ENCODE assay signal across 30 cellular contexts in genomic region chr1:182059936-182060335, GRCh38. TPM values are rescaled to one million over a fixed set of nuclear protein-coding genes. Genes with fewer than 3 reads are reported as not detected.
DNase-seq lines count a peak whose midpoint lies in the region; ATAC-seq and TF ChIP-seq lines count a peak whose summit lies in the region.
"Had no signal": no experiment of that assay in that cellular context is flagged by ENCODE, and none has a peak within 500 bp of the region (broad histone marks: within the 10 kb centered on the region; RNA-seq: fewer than 3 reads in every experiment).

No MANE protein-coding gene starts in this region.

- intact Hi-C loops in lower lobe of right lung (cut with DNase I): no loop called here
- intact Hi-C loops in sigmoid colon (cut with DNase I): loop anchor here (10.0 kb wide), 1 partner anchor 585 kb away; no protein-coding TSS in a partner anchor

- no peak for TF ChIP-seq EP300 in sigmoid colon (IDR thresholded peaks at IDR 0.05)

- DNase-seq in NCI-H2227 (lab: John Stamatoyannopoulos, UW; ENCODE audit: unreplicated experiment) (peak; percentile 6), NCI-H2227 treated with DMSO at 0.1 percent for 48 hours (lab: John Stamatoyannopoulos, UW) (no peak), hypothalamus (lab: John Stamatoyannopoulos, UW) (peak in 28 of 51 donors; percentile 9 to 72 (median 33)), nucleus accumbens (lab: John Stamatoyannopoulos, UW) (peak in 38 of 56 donors; percentile 6 to 65 (median 36)), substantia nigra (lab: John Stamatoyannopoulos, UW) (peak in 32 of 49 donors; percentile 2 to 61 (median 27)), lower lobe of right lung (no peak), sigmoid colon (no peak)
- DNase-seq: BE2C; CD8-positive, alpha-beta memory T cell; DMS 273 treated with DMSO at 0.1 percent for 48 hours; DMS79; EL; GDM1; H9; Karpas-422; NCI-H1092 treated with DMSO at 0.1 percent for 48 hours; NCI-H1436; NCI-H187 treated with DMSO at 0.1 percent for 48 hours; NCI-H2171 treated with DMSO at 0.1 percent for 48 hours; NCI-H446; NCI-H524 treated with DMSO at 0.1 percent for 48 hours; PC-9; Right ventricle myocardium superior had no signal

- ATAC-seq in GM19397 (IDR thresholded peaks at IDR 0.05; ENCODE audit: unreplicated experiment) (no peak), lower lobe of right lung (no peak)
- ATAC-seq: GM12878, GM23338, HepG2 had no signal

- peaks cover 29% of the 10 kb centered on the region for H3K27me3 ChIP-seq in lower lobe of right lung (ENCODE audit: low read depth)
- peaks cover 0 to 28% (median 7%) of the 10 kb centered on the region in 3 donors for H3K27me3 ChIP-seq in sigmoid colon
- H3K27me3 ChIP-seq: BE2C had no signal

- no peak for TF ChIP-seq POLR2A in sigmoid colon (IDR thresholded peaks at IDR 0.05)

- H3K4me3 ChIP-seq in lower lobe of right lung (no peak overlapping the region), sigmoid colon (no peak overlapping the region)
- H3K4me3 ChIP-seq: GM12878, GM23338, PC-9 had no signal

- H3K9me3 ChIP-seq in lower lobe of right lung: no peaks in the 10 kb centered on the region
- peaks cover 0 to 1% (median 0%) of the 10 kb centered on the region in 4 donors for H3K9me3 ChIP-seq in sigmoid colon
- H3K9me3 ChIP-seq: BE2C had no signal

- WGBS in sigmoid colon, 2 donors: 84 to 85% methylated on average over 2 of the region's 2 CpGs

- TF ChIP-seq CTCF in lower lobe of right lung (IDR thresholded peaks at IDR 0.05) (no peak), sigmoid colon (IDR thresholded peaks at IDR 0.05) (no peak)

- H3K36me3 ChIP-seq in lower lobe of right lung (no peaks in the 10 kb centered on the region), sigmoid colon (no peaks in the 10 kb centered on the region)
- H3K36me3 ChIP-seq: BE2C had no signal

- H3K27ac ChIP-seq in substantia nigra (ENCODE audit: low read depth, low read length, poor library complexity, severe bottlenecking): peak overlapping the region; percentile 30
- no peak overlapping the region for H3K27ac ChIP-seq in lower lobe of right lung
- H3K27ac ChIP-seq in sigmoid colon: no peak overlapping the region
- H3K27ac ChIP-seq: 22Rv1, PC-9 had no signal

- no peaks in the 10 kb centered on the region for H3K4me1 ChIP-seq in lower lobe of right lung
- no peaks in the 10 kb centered on the region for H3K4me1 ChIP-seq in sigmoid colon
- H3K4me1 ChIP-seq: BE2C had no signal

RNA-seq across cellular contexts. Expression of gene ZNF648, which starts 1.6 kb away (rescaled TPM):
- not detected for total RNA-seq in lower lobe of right lung
- total RNA-seq in sigmoid colon: under 1 TPM in 1 of 4 donors, not detected in 3; under 0.01 TPM
- polyA plus RNA-seq in sigmoid colon: under 1 TPM in 1 of 3 donors, not detected in 2; 0.04 TPM
- total RNA-seq: CD8-positive, alpha-beta memory T cell; GM12878; PC-9; Right ventricle myocardium superior; RPMI7951 had no signal
- polyA plus RNA-seq: CD14-positive monocyte; CD8-positive, alpha-beta memory T cell had no signal

Comparison
In these comparisons a context has a peak if more than half of its experiments do, and no peak if none do; other contexts are left out.
1. DNase-seq: peak in NCI-H2227 (single experiment), hypothalamus (28 of 51), nucleus accumbens (38 of 56) and substantia nigra (32 of 49); none in NCI-H2227 treated with DMSO at 0.1 percent for 48 hours (single experiment), lower lobe of right lung (single experiment) and sigmoid colon (single experiment).